In the genomic region with DNA sequence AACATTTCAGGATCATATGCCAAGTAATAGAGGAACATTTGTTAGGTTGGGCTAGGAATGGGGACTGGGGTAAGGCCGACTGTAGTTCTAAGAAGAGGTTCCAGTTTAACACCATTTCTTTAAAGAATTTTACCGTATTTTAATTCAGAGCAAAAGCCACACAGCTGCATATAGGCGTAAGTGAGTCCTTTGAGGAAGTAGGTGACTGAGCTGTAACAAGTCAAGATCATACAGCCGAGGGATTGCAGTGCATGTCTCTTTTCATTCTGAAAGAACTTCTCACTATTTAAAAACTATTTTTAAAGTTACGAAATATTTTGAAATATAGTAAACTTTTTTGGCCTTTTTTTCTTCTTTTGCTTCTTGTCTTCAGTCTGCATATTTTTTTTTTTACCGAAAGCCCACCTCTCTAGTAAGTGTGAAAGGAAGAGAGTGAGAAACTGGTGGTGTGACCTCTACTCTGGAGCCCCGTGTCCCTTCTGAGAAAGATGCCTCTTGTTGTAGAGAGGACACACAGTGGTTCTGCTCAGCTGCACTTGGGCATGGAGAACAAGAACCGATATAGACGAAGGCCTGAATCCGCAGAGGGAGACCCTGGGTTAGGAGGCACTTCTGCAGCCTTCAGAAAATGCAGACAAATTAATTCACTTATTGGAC, we compare ENCODE assay signal across 8 cellular contexts. TPM values are rescaled to one million over a fixed set of nuclear protein-coding genes. Genes with fewer than 3 reads are reported as not detected.
A peak's percentile ranks its signal among the peaks of the same experiment; 100 is the strongest.
DNase-seq lines count a peak whose midpoint lies in the region; ATAC-seq and TF ChIP-seq lines count a peak whose summit lies in the region.
"Not testable (repeated sequence)": the region's sequence is repeated elsewhere in the genome, so short reads cannot be mapped to it uniquely, and the experiment has no call there.

No MANE protein-coding gene starts in this region.

- peaks cover 37% of the 10 kb centered on the region for H4K20me1 ChIP-seq in DND-41 (ENCODE audit: insufficient read depth, low read length)
- H4K20me1 ChIP-seq in OCI-LY1 (ENCODE audit: insufficient read depth, low read length) = not testable (repeated sequence)

- H3F3A ChIP-seq in OCI-LY1 (ENCODE audit: insufficient read depth, low read length) = not testable (repeated sequence)

- H2AFZ ChIP-seq in DND-41 (ENCODE audit: low read depth, low read length); OCI-LY1 (ENCODE audit: low read length): not testable (repeated sequence)

- TF ChIP-seq POLR2A in vagina (IDR thresholded peaks at IDR 0.05) = not testable (repeated sequence)

- H3K27ac Mint-ChIP-seq in activated B cell treated with CpG ODN at 0.5 μM for 24 hours = peak overlapping the region; percentile 46
- H3K27ac Mint-ChIP-seq in dendritic cell treated with granulocyte-macrophage colony-stimulating factor and Interleukin-4, amounts not matched to agents 40 ng/mL and 50 ng/mL, for 4 days = peak overlapping the region; percentile 86

- not testable (repeated sequence) for TF ChIP-seq CTCF in DND-41 (IDR thresholded peaks at IDR 0.05; ENCODE audit: borderline replicate concordance, extremely low read depth, low read length, poor library complexity, severe bottlenecking); OCI-LY1 (IDR thresholded peaks at IDR 0.05; ENCODE audit: low read length); activated B cell treated with CpG ODN at 0.5 μM for 24 hours (IDR thresholded peaks at IDR 0.05); lower lobe of right lung (IDR thresholded peaks at IDR 0.05); psoas muscle (IDR thresholded peaks at IDR 0.05); vagina (IDR thresholded peaks at IDR 0.05)

- H3K4me1 ChIP-seq in DND-41 (ENCODE audit: insufficient read depth, low read length) = not testable (repeated sequence)
- peaks cover 24% of the 10 kb centered on the region for H3K4me1 ChIP-seq in OCI-LY1 (ENCODE audit: insufficient read depth, low read length, severe bottlenecking)
- H3K4me1 ChIP-seq in lower lobe of right lung = peaks cover 22% of the 10 kb centered on the region
- peaks cover 53% of the 10 kb centered on the region for H3K4me1 ChIP-seq in psoas muscle
- H3K4me1 ChIP-seq in vagina = peaks cover 18% of the 10 kb centered on the region

- H3K4me3 Mint-ChIP-seq in activated B cell treated with CpG ODN at 0.5 μM for 24 hours = peak overlapping the region; percentile 7
- H3K4me3 Mint-ChIP-seq in dendritic cell treated with granulocyte-macrophage colony-stimulating factor and Interleukin-4, amounts not matched to agents 40 ng/mL and 50 ng/mL, for 4 days = peak overlapping the region; percentile 62

- in situ Hi-C loops in KBM-7 (cut with MboI; ENCODE audit: low pct_unique_long_range_greater_than_20kb, low sequenced_read_pairs) = not testable (repeated sequence)

- not testable (repeated sequence) for DNase-seq in DND-41; activated B cell treated with CpG ODN at 0.5 μM for 24 hours; lower lobe of right lung; psoas muscle; vagina (ENCODE audit: extremely low spot score in 2 of 2)
- peak; percentile 49 for DNase-seq in KBM-7

- peaks cover 60% of the 10 kb centered on the region for H3K36me3 ChIP-seq in DND-41 (ENCODE audit: insufficient read depth, low read length)
- H3K36me3 ChIP-seq in OCI-LY1 (ENCODE audit: insufficient read depth, low read length) = peaks cover 19% of the 10 kb centered on the region; the same call in 1 of the 2 replicates
- H3K36me3 ChIP-seq in lower lobe of right lung = peaks cover 13% of the 10 kb centered on the region
- peaks cover 0 to 12% of the 10 kb centered on the region in 2 donors for H3K36me3 ChIP-seq in psoas muscle (ENCODE audit: insufficient read depth in 1 of 2, low read depth in 1 of 2)
- not testable (repeated sequence) for H3K36me3 ChIP-seq in vagina

- POLR2A ChIA-PET in activated B cell treated with CpG ODN at 0.5 μM for 24 hours (lab: Charles Lee) = interaction anchor here (0.7 to 2.0 kb wide), 3 partner anchors 54 to 59 kb away, joined by 3 to 5 read pairs (median 4); partner anchors contain the start of gene FAM120AOS

- not testable (repeated sequence) for H3K9me3 Mint-ChIP-seq in activated B cell treated with CpG ODN at 0.5 μM for 24 hours; dendritic cell treated with granulocyte-macrophage colony-stimulating factor and Interleukin-4, amounts not matched to agents 40 ng/mL and 50 ng/mL, for 4 days

- H3K4me2 ChIP-seq in DND-41 (ENCODE audit: insufficient read depth, low read length) = not testable (repeated sequence)
- peak overlapping the region; percentile 45; the same call in 1 of the 2 replicates for H3K4me2 ChIP-seq in OCI-LY1 (ENCODE audit: low read length)

- WGBS in psoas muscle, 3 donors = 80 to 84% (median 83%) methylated on average over 10 of the region's 10 CpGs

- ATAC-seq in DND-41 (ENCODE audit: insufficient read depth, low read depth) = 0 out of 3 replicates have a peak, but pooled peaks have one; percentile 24
- peak; percentile 68 for ATAC-seq in activated B cell treated with CpG ODN at 0.5 μM for 24 hours (ENCODE audit: low read depth)
- peak; percentile 50 to 56 for ATAC-seq in lower lobe of right lung
- ATAC-seq in psoas muscle = not testable (repeated sequence)

- CTCF ChIA-PET in activated B cell treated with CpG ODN at 0.5 μM for 24 hours (lab: Charles Lee) = not testable (repeated sequence)

- peaks cover 44% of the 10 kb centered on the region for H3K36me3 Mint-ChIP-seq in activated B cell treated with CpG ODN at 0.5 μM for 24 hours (ENCODE audit: low read depth)
- peaks cover 50% of the 10 kb centered on the region for H3K36me3 Mint-ChIP-seq in dendritic cell treated with granulocyte-macrophage colony-stimulating factor and Interleukin-4, amounts not matched to agents 40 ng/mL and 50 ng/mL, for 4 days (ENCODE audit: low read depth)

- H3K79me2 ChIP-seq in DND-41 (ENCODE audit: insufficient read depth, low read length) = peaks cover 76% of the 10 kb centered on the region
- H3K79me2 ChIP-seq in OCI-LY1 (ENCODE audit: insufficient read depth, low read length) = peaks cover 19% of the 10 kb centered on the region; the same call in 1 of the 2 replicates

- not testable (repeated sequence) for H3K4me3 ChIP-seq in DND-41 (ENCODE audit: low read depth in 1 of 2, low read length in 2 of 2); OCI-LY1 (ENCODE audit: low read depth, low read length, poor library complexity, severe bottlenecking); lower lobe of right lung; psoas muscle; vagina

- H3K27me3 Mint-ChIP-seq in activated B cell treated with CpG ODN at 0.5 μM for 24 hours; dendritic cell treated with granulocyte-macrophage colony-stimulating factor and Interleukin-4, amounts not matched to agents 40 ng/mL and 50 ng/mL, for 4 days: not testable (repeated sequence)

- not testable (repeated sequence) for H3K27me3 ChIP-seq in DND-41 (ENCODE audit: insufficient read depth, low read length, poor library complexity); OCI-LY1 (ENCODE audit: insufficient read depth, low read length); lower lobe of right lung (ENCODE audit: low read depth); psoas muscle (ENCODE audit: insufficient read depth in 3 of 3, low read length in 2 of 3); vagina

- H3K9me2 ChIP-seq in OCI-LY1 (ENCODE audit: low read depth, low read length) = not testable (repeated sequence)

- H3K9ac ChIP-seq in DND-41 (ENCODE audit: low read depth, low read length) = not testable (repeated sequence)
- peak overlapping the region; percentile 17; the same call in 1 of the 2 replicates for H3K9ac ChIP-seq in OCI-LY1 (ENCODE audit: low read length)

- H3K4me1 Mint-ChIP-seq in activated B cell treated with CpG ODN at 0.5 μM for 24 hours = peaks cover 38% of the 10 kb centered on the region
- H3K4me1 Mint-ChIP-seq in dendritic cell treated with granulocyte-macrophage colony-stimulating factor and Interleukin-4, amounts not matched to agents 40 ng/mL and 50 ng/mL, for 4 days (ENCODE audit: low read depth) = peaks cover 66% of the 10 kb centered on the region

- not testable (repeated sequence) for H3K9me3 ChIP-seq in DND-41 (ENCODE audit: insufficient read depth, low read length, severe bottlenecking); OCI-LY1 (ENCODE audit: low read length); lower lobe of right lung; psoas muscle; vagina

- intact Hi-C loops in activated B cell treated with CpG ODN at 0.5 μM for 24 hours (cut with micrococcal nuclease); dendritic cell treated with granulocyte-macrophage colony-stimulating factor and Interleukin-4, amounts not matched to agents 40 ng/mL and 50 ng/mL, for 4 days (cut with micrococcal nuclease); lower lobe of right lung (cut with DNase I); vagina (cut with DNase I): not testable (repeated sequence)
- intact Hi-C loops in psoas muscle (cut with DNase I) = loop anchor here in 1 of 2 donors (5.0 to 10.0 kb wide), 2 partner anchors 53 to 55 kb away; no protein-coding TSS in a partner anchor

- not testable (repeated sequence) for H3K27ac ChIP-seq in DND-41 (ENCODE audit: low read length)
- peak overlapping the region; percentile 59 for H3K27ac ChIP-seq in OCI-LY1 (ENCODE audit: low read depth, low read length, poor library complexity, severe bottlenecking)
- H3K27ac ChIP-seq in lower lobe of right lung = peak overlapping the region; percentile 32
- peak overlapping the region; percentile 66 for H3K27ac ChIP-seq in psoas muscle
- peak overlapping the region; percentile 66 for H3K27ac ChIP-seq in vagina

RNA-seq across cellular contexts. Expression of gene FAM120AOS, which starts 58.9 kb away (rescaled TPM):
- total RNA-seq in activated B cell treated with CpG ODN at 0.5 μM for 24 hours = 35.8 and 39.0 TPM in 2 replicates
- total RNA-seq in lower lobe of right lung = 45.0 TPM
- 10 to 100 TPM; 26.8 to 35.1 (median 29.9) TPM for total RNA-seq in psoas muscle
- polyA plus RNA-seq in psoas muscle = 10 to 100 TPM; 21.4 to 39.4 (median 25.4) TPM
- total RNA-seq in vagina = 41.5 TPM
